ENCODE assay signal across 8 cellular contexts in the genomic region with DNA sequence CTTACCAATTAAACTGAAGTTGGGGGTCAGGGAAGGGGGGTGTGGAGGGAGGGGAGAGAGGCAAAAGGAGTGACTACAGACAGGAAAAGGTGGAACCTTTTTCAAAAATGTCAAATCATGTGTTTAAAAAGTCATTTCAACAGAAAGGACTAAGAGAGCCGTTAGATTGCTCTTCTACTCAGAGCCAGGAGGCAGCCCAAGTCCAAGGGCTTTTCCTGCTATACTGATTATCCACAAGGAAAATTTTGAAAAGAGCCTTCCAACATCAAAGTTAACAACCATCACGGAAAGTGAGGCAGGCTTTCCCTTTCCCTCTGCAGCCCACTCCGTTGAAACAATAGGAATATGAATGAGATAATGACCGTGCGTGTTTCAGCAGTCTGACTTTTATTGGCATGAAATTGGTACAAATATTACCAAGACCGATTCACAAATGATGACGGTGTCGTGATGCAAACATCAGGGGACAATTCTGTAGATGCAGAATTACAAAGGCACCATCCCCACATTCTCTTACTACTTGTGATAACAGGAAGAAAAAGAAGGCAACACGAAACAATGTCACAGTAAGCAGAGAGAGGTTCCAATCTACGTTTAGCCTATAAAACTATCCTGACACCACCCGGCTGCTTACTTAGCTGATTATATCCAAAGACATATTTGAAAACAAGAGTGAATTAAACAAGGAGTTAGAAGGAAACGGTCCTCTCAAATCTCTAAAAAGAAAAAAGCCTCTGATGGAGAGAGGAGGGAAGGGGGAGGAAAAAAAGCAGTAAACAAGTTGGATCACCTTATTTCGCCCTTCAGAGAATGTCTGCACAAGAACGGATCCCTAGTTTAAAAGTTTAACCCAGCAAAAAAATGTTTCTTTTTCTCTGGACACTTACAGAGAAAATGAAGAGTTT.
A peak's percentile ranks its signal among the peaks of the same experiment; 100 is the strongest.
DNase-seq lines count a peak whose midpoint lies in the region; ATAC-seq and TF ChIP-seq lines count a peak whose summit lies in the region.

No MANE protein-coding gene starts in this region.

- H3K4me3 ChIP-seq in adipocyte (ENCODE audit: low read length) (peak overlapping the region; percentile 86), right cardiac atrium (ENCODE audit: low read length) (peak overlapping the region; percentile 74), gastrocnemius medialis (peak overlapping the region; percentile 49 to 69 (median 58))

- no peak for TF ChIP-seq CTCF in gastrocnemius medialis (IDR thresholded peaks at IDR 0.05 in 4 of 5, conservative IDR thresholded peaks at IDR 0.05 in 1 of 5)

- 0% methylated on average over 14 of the region's 14 CpGs for WGBS in right cardiac atrium

- H3K27me3 ChIP-seq in adipocyte (replicated peaks; ENCODE audit: control insufficient read depth, insufficient read depth, low read length) = no peaks in the 10 kb centered on the region
- no peaks in the 10 kb centered on the region for H3K27me3 ChIP-seq in right cardiac atrium (ENCODE audit: control insufficient read depth, insufficient read depth)
- H3K27me3 ChIP-seq in gastrocnemius medialis = no peaks in the 10 kb centered on the region

- H3K27ac ChIP-seq in right cardiac atrium (ENCODE audit: low read length) (peak overlapping the region; percentile 95), gastrocnemius medialis (peak overlapping the region; percentile 61 to 78 (median 71))

- H3K9ac ChIP-seq in adipocyte (ENCODE audit: low read length) = peak overlapping the region; percentile 89

- TF ChIP-seq POLR2A in gastrocnemius medialis (IDR thresholded peaks at IDR 0.05) = no peak

- intact Hi-C loops in right cardiac atrium (cut with DNase I) (loop anchor here in 2 of 4 donors (5.0 to 10.0 kb wide), 3 partner anchors 68 to 175 kb away; no protein-coding TSS in a partner anchor), gastrocnemius medialis (cut with DNase I; ENCODE audit: low total_unique reads) (loop anchor here (5.0 kb wide), 1 partner anchor 63 kb away; no protein-coding TSS in a partner anchor)

- H3K4me1 ChIP-seq in adipocyte (ENCODE audit: control insufficient read depth, insufficient read depth, low read length) (peaks cover 36% of the 10 kb centered on the region), right cardiac atrium (ENCODE audit: control insufficient read depth, insufficient read depth, low read length) (peaks cover under 1% of the 10 kb centered on the region), gastrocnemius medialis (peaks cover 47% of the 10 kb centered on the region in 2 donors)

- H3K9me3 ChIP-seq in adipocyte (ENCODE audit: control insufficient read depth, low read length) (no peaks in the 10 kb centered on the region), right cardiac atrium (ENCODE audit: control insufficient read depth, low read length) (no peaks in the 10 kb centered on the region), gastrocnemius medialis (no peaks in the 10 kb centered on the region)

- ATAC-seq in right cardiac atrium = peak; percentile 14 to 77
- peak in 1 of 2 donors; percentile 28 for ATAC-seq in gastrocnemius medialis
- no peak for ATAC-seq in GM18861 (IDR thresholded peaks at IDR 0.05; ENCODE audit: unreplicated experiment)
- no peak for ATAC-seq in HG02798 (IDR thresholded peaks at IDR 0.05; ENCODE audit: poor library complexity, unreplicated experiment)

- DNase-seq in G401 (ENCODE audit: low spot score) = peak; percentile 15
- DNase-seq in M059J (ENCODE audit: low read depth) = peak; percentile 15
- peak; percentile 83 for DNase-seq in adipocyte (ENCODE audit: low read depth)
- peak in 1 of 3 donors; percentile 30 for DNase-seq in right cardiac atrium
- DNase-seq in gastrocnemius medialis = no peak
- DNase-seq in NCI-H446 (lab: John Stamatoyannopoulos, UW) = no peak

- in situ Hi-C loops in G401 (cut with HindIII; ENCODE audit: low sequenced_read_pairs) = no loop called here
- in situ Hi-C loops in gastrocnemius medialis (cut with MboI; ENCODE audit: low sequenced_read_pairs in 4 of 4) = loop anchor here in 1 of 4 donors (25.0 kb wide), 1 partner anchor 457 kb away; a partner anchor contains a TSS

- H3K36me3 ChIP-seq in adipocyte (ENCODE audit: control insufficient read depth, insufficient read depth, low read length, severe bottlenecking) (no peaks in the 10 kb centered on the region), gastrocnemius medialis (no peaks in the 10 kb centered on the region)

Comparison
In these comparisons a context has a peak if more than half of its experiments do, and no peak if none do; other contexts are left out.
1. DNase-seq: peak in G401 (single experiment), M059J (single experiment) and adipocyte (single experiment); none in gastrocnemius medialis (0 of 2) and NCI-H446 (0 of 2).
2. ATAC-seq: peak in right cardiac atrium (2 of 2); none in GM18861 (single experiment) and HG02798 (single experiment).
3. Peak in every context shown above with its lines, with median percentiles within 50 percentile points of each other: H3K4me3 ChIP-seq.